ENCODE assay signal across 20 cellular contexts in genomic region chr9:135976944-135977343, GRCh38. TPM values are rescaled to one million over a fixed set of nuclear protein-coding genes. Genes with fewer than 3 reads are reported as not detected.
DNase-seq lines count a peak whose midpoint lies in the region; ATAC-seq and TF ChIP-seq lines count a peak whose summit lies in the region.
"Had no signal": no experiment of that assay in that cellular context is flagged by ENCODE, and none has a peak within 500 bp of the region (broad histone marks: within the 10 kb centered on the region; RNA-seq: fewer than 3 reads in every experiment).

No MANE protein-coding gene starts in this region.

- intact Hi-C loops in heart right ventricle (cut with DNase I), result no loop called here

- H3K4me3 Mint-ChIP-seq in glutamatergic neuron (ENCODE audit: unreplicated experiment), result peak overlapping the region; percentile 68
- H3K4me3 Mint-ChIP-seq in neural progenitor cell, result no peak overlapping the region
- H3K4me3 Mint-ChIP-seq: CD8-positive, alpha-beta memory T cell; HFFc6 had no signal

- peaks cover 75% of the 10 kb centered on the region for H3K4me1 ChIP-seq in BLaER1
- peaks cover 7% of the 10 kb centered on the region for H3K4me1 ChIP-seq in neural progenitor cell
- H3K4me1 ChIP-seq in heart right ventricle, result peaks cover 4 to 24% (median 13%) of the 10 kb centered on the region in 9 donors
- H3K4me1 ChIP-seq: SJSA1 had no signal

- H3K9me3 ChIP-seq in BLaER1 (no peaks in the 10 kb centered on the region), neural progenitor cell (ENCODE audit: low read depth) (no peaks in the 10 kb centered on the region), heart right ventricle (no peaks in the 10 kb centered on the region), MG63 (no peaks in the 10 kb centered on the region)
- H3K9me3 ChIP-seq: SJSA1 had no signal

- TF ChIP-seq CTCF in NB4 (IDR thresholded peaks at IDR 0.05; ENCODE audit: low read depth, low read length) (no peak), glutamatergic neuron (IDR thresholded peaks at IDR 0.05; ENCODE audit: partially characterized antibody, unreplicated experiment) (no peak), neural progenitor cell (IDR thresholded peaks at IDR 0.05) (no peak), heart right ventricle (IDR thresholded peaks at IDR 0.05) (no peak), foreskin fibroblast (IDR thresholded peaks at IDR 0.05; ENCODE audit: low read depth, low read length) (no peak)

- H3F3A ChIP-seq in neural progenitor cell (ENCODE audit: low read depth), result no peaks in the 10 kb centered on the region

- H3K27ac ChIP-seq in BLaER1 (no peak overlapping the region), neural progenitor cell (no peak overlapping the region), heart right ventricle (no peak overlapping the region)
- H3K27ac ChIP-seq: HL-60, SJSA1 had no signal

- no peaks in the 10 kb centered on the region for H3K79me2 ChIP-seq in neural progenitor cell (ENCODE audit: low read depth)

- H3K4me1 Mint-ChIP-seq in glutamatergic neuron (ENCODE audit: low read depth, unreplicated experiment) (peaks cover 19% of the 10 kb centered on the region), neural progenitor cell (peaks cover 7% of the 10 kb centered on the region)

- H3K4me3 ChIP-seq in BLaER1 (no peak overlapping the region), NB4 (ENCODE audit: low read depth, low read length) (no peak overlapping the region), neural progenitor cell (no peak overlapping the region), heart right ventricle (no peak overlapping the region), MG63 (no peak overlapping the region), foreskin fibroblast (ENCODE audit: low read depth in 1 of 2, low read length in 2 of 2) (no peak overlapping the region)
- H3K4me3 ChIP-seq: SJSA1 had no signal

- H3K9me3 Mint-ChIP-seq in glutamatergic neuron (ENCODE audit: unreplicated experiment) (peaks cover 8% of the 10 kb centered on the region), neural progenitor cell (no peaks in the 10 kb centered on the region)
- H3K9me3 Mint-ChIP-seq: CD8-positive, alpha-beta memory T cell; HFFc6; IgD-negative memory B cell had no signal

- H3K27me3 Mint-ChIP-seq in glutamatergic neuron (ENCODE audit: unreplicated experiment) (peaks cover 5% of the 10 kb centered on the region), neural progenitor cell (ENCODE audit: insufficient read depth, low read depth) (peaks cover 7% of the 10 kb centered on the region)

- no peak for ATAC-seq in heart right ventricle
- ATAC-seq in GM19452 (IDR thresholded peaks at IDR 0.05; ENCODE audit: unreplicated experiment), result no peak

- H3K27ac Mint-ChIP-seq in glutamatergic neuron (ENCODE audit: unreplicated experiment) (peak overlapping the region; percentile 64), neural progenitor cell (peak overlapping the region; percentile 63)
- H3K27ac Mint-ChIP-seq: HFFc6, IgD-negative memory B cell had no signal

- H3K9ac ChIP-seq in BLaER1, result no peak overlapping the region
- no peak overlapping the region for H3K9ac ChIP-seq in neural progenitor cell

- WGBS in heart right ventricle, 2 donors, result 38 to 42% methylated on average over 13 of the region's 13 CpGs

- H3K36me3 Mint-ChIP-seq in glutamatergic neuron (ENCODE audit: unreplicated experiment) (no peaks in the 10 kb centered on the region), neural progenitor cell (no peaks in the 10 kb centered on the region)
- H3K36me3 Mint-ChIP-seq: CD8-positive, alpha-beta memory T cell; IgD-negative memory B cell had no signal

- H3K36me3 ChIP-seq in BLaER1 (no peaks in the 10 kb centered on the region), neural progenitor cell (no peaks in the 10 kb centered on the region), heart right ventricle (no peaks in the 10 kb centered on the region), MG63 (no peaks in the 10 kb centered on the region)
- H3K36me3 ChIP-seq: SJSA1 had no signal

- TF ChIP-seq POLR2A in NB4 (IDR thresholded peaks at IDR 0.05; ENCODE audit: extremely low read depth, insufficient read length), result no peak

- no peak overlapping the region for H2AFZ ChIP-seq in neural progenitor cell (replicated peaks)

- DNase-seq in NB4 (ENCODE audit: low read depth) (peak; percentile 41), glutamatergic neuron (peak; percentile 81), neural progenitor cell (ENCODE audit: low spot score) (peak; percentile 51), heart right ventricle (no peak), MG63 (no peak), foreskin fibroblast (no peak)
- DNase-seq: C1 segment of cervical spinal cord; CD8-positive, alpha-beta memory T cell; DMS79; HFFc6; Kasumi-1; NCI-H1105; NCI-H2081; NCI-H2171 treated with DMSO at 0.1 percent for 48 hours; NCI-H446 treated with DMSO at 0.1 percent for 48 hours had no signal

- H3K27me3 ChIP-seq in BLaER1 (no peaks in the 10 kb centered on the region), neural progenitor cell (peaks cover 10% of the 10 kb centered on the region), heart right ventricle (peaks cover 0 to 8% (median 3%) of the 10 kb centered on the region in 7 donors), MG63 (no peaks in the 10 kb centered on the region)
- H3K27me3 ChIP-seq: SJSA1 had no signal

- H4K20me1 ChIP-seq in BLaER1, result no peaks in the 10 kb centered on the region
- H4K20me1 ChIP-seq in neural progenitor cell (ENCODE audit: low read depth), result peaks cover 5% of the 10 kb centered on the region

- H3K4me2 ChIP-seq in BLaER1 (peak overlapping the region; percentile 57), neural progenitor cell (no peak overlapping the region)

RNA-seq across cellular contexts. Expression of gene UBAC1, which starts 15.8 kb away (rescaled TPM):
- 48.4 TPM for total RNA-seq in glutamatergic neuron (ENCODE audit: unreplicated experiment)
- 53.6 and 66.0 TPM in 2 replicates for total RNA-seq in neural progenitor cell (ENCODE audit: low replicate concordance)
- 100 to 1,000 TPM in 2 of 10 donors, 10 to 100 TPM in 8; 73.8 to 138 (median 85.4) TPM for total RNA-seq in heart right ventricle
- polyA plus RNA-seq in heart right ventricle, result 100 to 1,000 TPM in 1 of 2 donors, 10 to 100 TPM in 1; 83.8 to 172 TPM
- 49.9 and 81.3 TPM in 2 replicates for total RNA-seq in MG63 (2014; rRNA removed; shearing (Covaris generic); ENCODE audit: low replicate concordance)

Comparison
In these comparisons a context has a peak if more than half of its experiments do, and no peak if none do; other contexts are left out.
1. DNase-seq: peak in NB4 (single experiment), glutamatergic neuron (single experiment) and neural progenitor cell (single experiment); none in heart right ventricle (0 of 2), MG63 (single experiment) and foreskin fibroblast (0 of 2).